Comparison of ENCODE assay signal across 8 cellular contexts in genomic region chr19:48720613-48721296, GRCh38. TPM values are rescaled to one million over a fixed set of nuclear protein-coding genes. Genes with fewer than 3 reads are reported as not detected.
DNase-seq lines count a peak whose midpoint lies in the region; ATAC-seq and TF ChIP-seq lines count a peak whose summit lies in the region.

No MANE protein-coding gene starts in this region.

- peak overlapping the region; percentile 75; the same call in 1 of the 2 replicates for H2AFZ ChIP-seq in SK-N-SH (ENCODE audit: low read depth)

- peaks cover 9% of the 10 kb centered on the region for H3F3A ChIP-seq in SK-N-SH (replicated peaks; ENCODE audit: insufficient read depth)

- H3K27me3 ChIP-seq in GM06990 (replicated peaks; ENCODE audit: control insufficient read depth, insufficient read depth, low read length) (no peaks in the 10 kb centered on the region), SK-N-SH (ENCODE audit: insufficient read depth) (no peaks in the 10 kb centered on the region)

- POLR2A ChIA-PET in SK-N-SH (lab: Yijun Ruan, JAX), result interaction anchor here (0.7 to 1.7 kb wide), 3 partner anchors 18 to 91 kb away, joined by 3 to 9 read pairs (median 3); no protein-coding TSS in a partner anchor

- H3K9me3 Mint-ChIP-seq in activated naive CD8-positive, alpha-beta T cell (ENCODE audit: low read depth), result peaks cover 7% of the 10 kb centered on the region
- peaks cover 3% of the 10 kb centered on the region for H3K9me3 Mint-ChIP-seq in type B pancreatic cell

- H3K27me3 Mint-ChIP-seq in activated naive CD8-positive, alpha-beta T cell, result no peaks in the 10 kb centered on the region
- H3K27me3 Mint-ChIP-seq in type B pancreatic cell, result no peaks in the 10 kb centered on the region

- H3K9me2 ChIP-seq in SK-N-SH, result no peaks in the 10 kb centered on the region

- no peaks in the 10 kb centered on the region for H3K36me3 ChIP-seq in GM06990 (ENCODE audit: control insufficient read depth, insufficient read depth, low read length)
- H3K36me3 ChIP-seq in SK-N-SH (replicated peaks in 1 of 2; ENCODE audit: control insufficient read depth in 1 of 2, insufficient read depth in 2 of 2, low read length in 1 of 2), result no peaks in the 10 kb centered on the region

- no peaks in the 10 kb centered on the region for H4K20me1 ChIP-seq in SK-N-SH (ENCODE audit: insufficient read depth)

- TF ChIP-seq RAD21 in SK-N-SH (IDR thresholded peaks at IDR 0.05; ENCODE audit: low read length), result no peak

- CTCF ChIA-PET in SK-N-SH (lab: Yijun Ruan, JAX), result interaction anchor here (0.6 to 2.6 kb wide), 5 partner anchors 18 to 147 kb away, joined by 3 to 13 read pairs (median 3); no protein-coding TSS in a partner anchor

- WGBS in SK-N-SH (ENCODE audit: low lambda C conversion rate), result 2% methylated on average over 42 of the region's 42 CpGs

- intact Hi-C loops in cardiac septum (cut with DNase I), result no loop called here

- H3K4me3 Mint-ChIP-seq in activated naive CD8-positive, alpha-beta T cell, result peak overlapping the region; percentile 91
- H3K4me3 Mint-ChIP-seq in type B pancreatic cell, result peak overlapping the region; percentile 99

- H3K4me3 ChIP-seq in GM06990 (replicated peaks; ENCODE audit: low read depth, low read length) (peak overlapping the region; percentile 65), SK-N-SH (ENCODE audit: low read depth in 2 of 2, low read length in 1 of 2) (peak overlapping the region; percentile 62 to 68)

- TF ChIP-seq CTCF in GM06990 (IDR thresholded peaks at IDR 0.05; ENCODE audit: insufficient read depth, low read length, poor library complexity, severe bottlenecking) (no peak), SK-N-SH (IDR thresholded peaks at IDR 0.05) (no peak), type B pancreatic cell (conservative IDR thresholded peaks at IDR 0.05) (no peak)

- no peaks in the 10 kb centered on the region for H3K79me2 ChIP-seq in SK-N-SH (ENCODE audit: insufficient read depth)

- peaks cover 16% of the 10 kb centered on the region for H3K4me1 Mint-ChIP-seq in activated naive CD8-positive, alpha-beta T cell (ENCODE audit: low read depth)
- peaks cover 29% of the 10 kb centered on the region for H3K4me1 Mint-ChIP-seq in type B pancreatic cell (ENCODE audit: unreplicated experiment)

- H3K27ac ChIP-seq in SK-N-SH (ENCODE audit: low read depth in 2 of 2, low read length in 1 of 2), result peak overlapping the region; percentile 87 to 88

- ATAC-seq in HG02571 (IDR thresholded peaks at IDR 0.05; ENCODE audit: unreplicated experiment), result peak; percentile 75

- peak overlapping the region; percentile 56 for H3K4me2 ChIP-seq in SK-N-SH

- peaks cover 6% of the 10 kb centered on the region for H3K36me3 Mint-ChIP-seq in activated naive CD8-positive, alpha-beta T cell
- H3K36me3 Mint-ChIP-seq in type B pancreatic cell, result peaks cover 6% of the 10 kb centered on the region

- DNase-seq in GM06990 (ENCODE audit: extremely low read depth, insufficient read length), result peak; percentile 93
- peak; percentile 95 for DNase-seq in NCI-H1092 (lab: John Stamatoyannopoulos, UW)
- DNase-seq in SK-N-SH, result peak; percentile 96
- DNase-seq in cardiac septum (ENCODE audit: low spot score), result peak; percentile 98
- DNase-seq in pons (ENCODE audit: low spot score), result peak; percentile 100
- peak; percentile 95 for DNase-seq in type B pancreatic cell (ENCODE audit: extremely low spot score, unreplicated experiment)

- peak overlapping the region; percentile 95 for H3K27ac Mint-ChIP-seq in activated naive CD8-positive, alpha-beta T cell
- H3K27ac Mint-ChIP-seq in type B pancreatic cell, result peak overlapping the region; percentile 98

- no peak for TF ChIP-seq EP300 in SK-N-SH (IDR thresholded peaks at IDR 0.05; ENCODE audit: borderline replicate concordance in 1 of 2, low read depth in 1 of 2, low read length in 1 of 2)

- no peaks in the 10 kb centered on the region for H3K9me3 ChIP-seq in SK-N-SH

- peaks cover 17 to 18% of the 10 kb centered on the region in 2 experiments; a peak in 3 of 4 replicates for H3K4me1 ChIP-seq in SK-N-SH (ENCODE audit: control insufficient read depth in 1 of 2, insufficient read depth in 2 of 2, low read depth in 1 of 2, low read length in 1 of 2)

- peak overlapping the region; percentile 84 for H3K9ac ChIP-seq in SK-N-SH

TF ChIP-seq in SK-N-SH, 30 proteins besides CTCF, POLR2A, EP300 and RAD21 (continues in another document):
- peak; percentile 94 for TF ChIP-seq IRF3 (IDR thresholded peaks at IDR 0.05; ENCODE audit: low read depth, low read length)
- peak; percentile 63; the same call in 1 of the 2 replicates for TF ChIP-seq USF1 (IDR thresholded peaks at IDR 0.05; ENCODE audit: borderline replicate concordance, low read depth)
- TF ChIP-seq CHD2 (IDR thresholded peaks at IDR 0.05; ENCODE audit: low read length, partially characterized antibody), result peak; percentile 85
- no peak for TF ChIP-seq YY1 (IDR thresholded peaks at IDR 0.05; ENCODE audit: low read depth)
- peak; percentile 57; the same call in 1 of the 2 replicates for TF ChIP-seq ELF1 (IDR thresholded peaks at IDR 0.05)
- TF ChIP-seq TEAD4 (IDR thresholded peaks at IDR 0.05; ENCODE audit: borderline replicate concordance, insufficient read depth), result no peak
- TF ChIP-seq ZBTB33 (IDR thresholded peaks at IDR 0.05; ENCODE audit: borderline replicate concordance, low read depth), result peak; percentile 92

RNA-seq across cellular contexts. Expression of gene MAMSTR, which starts 1.2 kb away (rescaled TPM):
- 0.70 and 1.1 TPM in 2 replicates for polyA plus RNA-seq in SK-N-SH (2012; rRNA removed)
- 0.33 and 0.63 TPM in 2 replicates for polyA plus RNA-seq in SK-N-SH (2012; cell fraction: cytosol; rRNA removed)
- polyA plus RNA-seq in SK-N-SH (2012; cell fraction: nucleus; rRNA removed), result 3.2 and 3.4 TPM in 2 replicates
- total RNA-seq in cardiac septum, result 3.2 TPM
- total RNA-seq in type B pancreatic cell (ENCODE audit: low replicate concordance), result 2.0 and 3.6 TPM in 2 replicates

RNA-seq across cellular contexts. Expression of gene RASIP1, which starts 19.7 kb away (rescaled TPM):
- 0.36 and 0.41 TPM in 2 replicates for polyA plus RNA-seq in SK-N-SH (2012; rRNA removed)
- polyA plus RNA-seq in SK-N-SH (2012; cell fraction: cytosol; rRNA removed), result 0.24 TPM in 2 replicates
- polyA plus RNA-seq in SK-N-SH (2012; cell fraction: nucleus; rRNA removed), result 0.42 and 0.55 TPM in 2 replicates
- total RNA-seq in cardiac septum (13.6 TPM), type B pancreatic cell (ENCODE audit: low replicate concordance) (1.9 and 4.6 TPM in 2 replicates)

RNA-seq across cellular contexts. Expression of gene FUT2, which starts 25.0 kb away (rescaled TPM):
- not detected in 2 replicates for polyA plus RNA-seq in SK-N-SH (2012; rRNA removed)
- polyA plus RNA-seq in SK-N-SH (2012; cell fraction: cytosol; rRNA removed), result not detected in 2 replicates
- not detected in 2 replicates for polyA plus RNA-seq in SK-N-SH (2012; cell fraction: nucleus; rRNA removed)
- total RNA-seq in cardiac septum, result not detected
- total RNA-seq in type B pancreatic cell (ENCODE audit: low replicate concordance), result 9.0 and 13.3 TPM in 2 replicates

RNA-seq across cellular contexts. Expression of gene IZUMO1, which starts 26.0 kb away (rescaled TPM):
- 0.03 TPM in 2 replicates for polyA plus RNA-seq in SK-N-SH (2012; rRNA removed)
- polyA plus RNA-seq in SK-N-SH (2012; cell fraction: cytosol; rRNA removed), result 0.01 TPM in 1 of 2 replicates, not detected in the other
- 0.07 TPM in 1 of 2 replicates, not detected in the other for polyA plus RNA-seq in SK-N-SH (2012; cell fraction: nucleus; rRNA removed)
- total RNA-seq in cardiac septum (0.83 TPM), type B pancreatic cell (ENCODE audit: low replicate concordance) (2.2 and 4.8 TPM in 2 replicates)

RNA-seq across cellular contexts. Expression of gene FUT1, which starts 31.7 kb away (rescaled TPM):
- polyA plus RNA-seq in SK-N-SH (2012; rRNA removed), result 0.03 and 0.08 TPM in 2 replicates
- 0.07 and 0.12 TPM in 2 replicates for polyA plus RNA-seq in SK-N-SH (2012; cell fraction: cytosol; rRNA removed)
- 0.04 and 0.07 TPM in 2 replicates for polyA plus RNA-seq in SK-N-SH (2012; cell fraction: nucleus; rRNA removed)
- total RNA-seq in cardiac septum (1.6 TPM), type B pancreatic cell (ENCODE audit: low replicate concordance) (11.2 and 15.0 TPM in 2 replicates)

Comparison
In these comparisons a context has a peak if more than half of its experiments do, and no peak if none do; other contexts are left out.
1. Peak in every context shown above with its lines: DNase-seq, ATAC-seq, H3K4me3 ChIP-seq and H3K27ac ChIP-seq.